Comparison of ENCODE assay signal across 19 cellular contexts in genomic region chr6:35021014-35021413, GRCh38.
DNase-seq lines count a peak whose midpoint lies in the region; ATAC-seq and TF ChIP-seq lines count a peak whose summit lies in the region.
"Had no signal": no experiment of that assay in that cellular context is flagged by ENCODE, and none has a peak within 500 bp of the region (broad histone marks: within the 10 kb centered on the region; RNA-seq: fewer than 3 reads in every experiment).

No MANE protein-coding gene starts in this region.

- no peak for TF ChIP-seq POLR2A in sigmoid colon (IDR thresholded peaks at IDR 0.05)
- no peak for TF ChIP-seq POLR2A in upper lobe of left lung (IDR thresholded peaks at IDR 0.05)

- no TSS peak for BruUV-seq in OCI-LY7 (replicated peaks; lab: Mats Ljungman, UMichigan)

- H3K27ac ChIP-seq in caudate nucleus (ENCODE audit: low read depth, low read length) (peak overlapping the region; percentile 67), sigmoid colon (peak overlapping the region; percentile 91 to 99 (median 94)), upper lobe of left lung (peak overlapping the region; percentile 84 to 91 (median 91)), OCI-LY7 (ENCODE audit: low read depth, low read length, poor library complexity, severe bottlenecking) (no peak overlapping the region)

- H2AFZ ChIP-seq in OCI-LY7 (ENCODE audit: low read length) = no peak overlapping the region

- DNase-seq in caudate nucleus (lab: John Stamatoyannopoulos, UW) (no peak), left cardiac atrium (peak; percentile 59), sigmoid colon (no peak), upper lobe of left lung (no peak), NCI-H1048 (lab: John Stamatoyannopoulos, UW) (no peak), OCI-LY7 (ENCODE audit: low spot score) (no peak), OCI-M2 (lab: John Stamatoyannopoulos, UW; ENCODE audit: unreplicated experiment) (no peak)
- DNase-seq: activated CD4-positive, alpha-beta T cell treated with anti-CD3 and anti-CD28 coated beads for 48 hours; activated naive CD4-positive, alpha-beta T cell treated with anti-CD3 and anti-CD28 coated beads, Interleukin-2, amount 10 ng/mL, durations not matched to agents 7 days and 5 days; activated T-cell treated with anti-CD3 and anti-CD28 coated beads for 4 hours; effector memory CD4-positive, alpha-beta T cell; GDM1; naive thymus-derived CD8-positive, alpha-beta T cell; NCI-H2029 treated with DMSO at 0.1 percent for 48 hours; NCI-H526 treated with DMSO at 0.1 percent for 48 hours had no signal

- H3K9me3 ChIP-seq in sigmoid colon = no peaks in the 10 kb centered on the region
- no peaks in the 10 kb centered on the region for H3K9me3 ChIP-seq in upper lobe of left lung
- H3K9me3 ChIP-seq in OCI-LY7 (ENCODE audit: low read length) = no peaks in the 10 kb centered on the region
- H3K9me3 ChIP-seq: prostate gland had no signal

- POLR2A ChIA-PET in OCI-LY7 (lab: Charles Lee) = no interaction called here

- H3K4me1 ChIP-seq in sigmoid colon (peaks cover 0 to 78% (median 65%) of the 10 kb centered on the region in 4 donors), upper lobe of left lung (peaks cover 76 to 99% (median 84%) of the 10 kb centered on the region in 4 donors), OCI-LY7 (ENCODE audit: insufficient read depth, low read length, poor library complexity, severe bottlenecking) (no peaks in the 10 kb centered on the region)

- intact Hi-C loops in left cardiac atrium (cut with DNase I) = no loop called here
- intact Hi-C loops in sigmoid colon (cut with DNase I) = no loop called here
- intact Hi-C loops in OCI-LY7 (cut with micrococcal nuclease; ENCODE audit: unreplicated experiment) = no loop called here

- H4K20me1 ChIP-seq in OCI-LY7 (ENCODE audit: insufficient read depth, low read length) = no peaks in the 10 kb centered on the region

- H3K4me2 ChIP-seq in OCI-LY7 (ENCODE audit: low read length) = no peak overlapping the region

- H3K4me3 ChIP-seq in sigmoid colon = peak overlapping the region; percentile 5 to 72 (median 59)
- H3K4me3 ChIP-seq in upper lobe of left lung = peak overlapping the region in 2 of 4 donors; percentile 55 to 56
- H3K4me3 ChIP-seq in OCI-LY7 (ENCODE audit: low read depth, low read length, poor library complexity, severe bottlenecking) = no peak overlapping the region
- H3K4me3 ChIP-seq: prostate gland had no signal

- TF ChIP-seq CTCF in sigmoid colon (IDR thresholded peaks at IDR 0.05) (no peak), upper lobe of left lung (IDR thresholded peaks at IDR 0.05) (no peak), OCI-LY7 (conservative IDR thresholded peaks at IDR 0.05; ENCODE audit: low read length) (no peak)

- no peaks in the 10 kb centered on the region for H3K36me3 ChIP-seq in sigmoid colon
- peaks cover 0 to 17% (median 4%) of the 10 kb centered on the region in 4 donors for H3K36me3 ChIP-seq in upper lobe of left lung
- H3K36me3 ChIP-seq in OCI-LY7 (ENCODE audit: insufficient read depth, low read length) = peaks cover 3% of the 10 kb centered on the region; the same call in 1 of the 2 replicates
- H3K36me3 ChIP-seq: prostate gland had no signal

- WGBS in sigmoid colon, 2 donors = 76 to 83% methylated on average over 3 of the region's 3 CpGs
- WGBS in upper lobe of left lung, 2 donors = 40 to 44% methylated on average over 2 to 3 of the region's 3 CpGs

- ATAC-seq in left cardiac atrium (peak in 1 of 2 donors; percentile 35), upper lobe of left lung (ENCODE audit: low FRiP score in 2 of 2) (no peak), HG03520 (IDR thresholded peaks at IDR 0.05; ENCODE audit: unreplicated experiment) (no peak)
- ATAC-seq: HepG2; naive thymus-derived CD8-positive, alpha-beta T cell; Panc1 had no signal

- no peaks in the 10 kb centered on the region for H3K9me2 ChIP-seq in OCI-LY7 (ENCODE audit: insufficient read depth, low read length)

- no peaks in the 10 kb centered on the region for H3K79me2 ChIP-seq in OCI-LY7 (ENCODE audit: insufficient read depth, low read depth, low read length)

- H3K27me3 ChIP-seq in sigmoid colon = no peaks in the 10 kb centered on the region
- no peaks in the 10 kb centered on the region for H3K27me3 ChIP-seq in upper lobe of left lung

- CTCF ChIA-PET in OCI-LY7 (lab: Charles Lee; ENCODE audit: unreplicated experiment) = no interaction called here

- TF ChIP-seq EP300 in sigmoid colon (IDR thresholded peaks at IDR 0.05) (no peak), upper lobe of left lung (IDR thresholded peaks at IDR 0.05) (no peak)
